26 cellular contexts compared by ENCODE assay signal in genomic region chr9:12503606-12504122, GRCh38.
"Had no signal": no experiment of that assay in that cellular context is flagged by ENCODE, and none has a peak within 500 bp of the region (broad histone marks: within the 10 kb centered on the region; RNA-seq: fewer than 3 reads in every experiment).

No MANE protein-coding gene starts in this region.

- H3K9me2 ChIP-seq: SK-N-SH had no signal

- H3K9me3 ChIP-seq: MG63, SJCRH30, SK-N-SH had no signal

- H3K4me2 ChIP-seq: SK-N-SH had no signal

- H3K4me1 ChIP-seq: SJCRH30 had no signal

- H3K4me3 ChIP-seq: MG63, SJCRH30 had no signal

- ATAC-seq: activated CD8-positive, alpha-beta T cell treated with anti-CD3 and anti-CD28 coated beads for 36 hours; activated naive CD4-positive, alpha-beta T cell treated with anti-CD3 and anti-CD28 coated beads, Interleukin-2, amount 50 U/mL, for 72 hours; Panc1 had no signal

- H3K27me3 ChIP-seq: brain microvascular endothelial cell, MG63, SJCRH30 had no signal

- DNase-seq: activated CD4-positive, alpha-beta T cell treated with anti-CD3 and anti-CD28 coated beads, Interleukin-2, amount 10 ng/mL, durations not matched to agents 24 days and 14 days; activated CD4-positive, alpha-beta T cell treated with anti-CD3 and anti-CD28 coated beads, Interleukin-2, amount 50 U/mL, for 4 hours; activated CD8-positive, alpha-beta T cell treated with anti-CD3 and anti-CD28 coated beads for 36 hours; activated gamma-delta T cell; activated naive CD4-positive, alpha-beta T cell treated with anti-CD3 and anti-CD28 coated beads for 36 hours; activated T-cell treated with anti-CD3 and anti-CD28 coated beads, Interleukin-2, amount 50 U/mL, for 1 hour; amniotic stem cell; aorta; brain microvascular endothelial cell; central memory CD4-positive, alpha-beta T cell; Kasumi-1; KG1; MG63; NCI-H1048; NCI-H1105 treated with DMSO at 0.1 percent for 48 hours; NCI-H1436; NCI-H1694; NCI-H1930; NCI-H2081 treated with DMSO at 0.1 percent for 48 hours; NCI-H345; NCI-H524 treated with DMSO at 0.1 percent for 48 hours; SHP77; SJCRH30; SK-N-SH had no signal

- H3K27ac ChIP-seq: brain microvascular endothelial cell, SJCRH30 had no signal

- H3K36me3 ChIP-seq: brain microvascular endothelial cell, MG63 had no signal
